11 cellular contexts compared by ENCODE assay signal in genomic region chr2:27966466-27966865, GRCh38.
DNase-seq lines count a peak whose midpoint lies in the region; ATAC-seq and TF ChIP-seq lines count a peak whose summit lies in the region.
"Had no signal": no experiment of that assay in that cellular context is flagged by ENCODE, and none has a peak within 500 bp of the region (broad histone marks: within the 10 kb centered on the region; RNA-seq: fewer than 3 reads in every experiment).

No MANE protein-coding gene starts in this region.

- no peak for ATAC-seq in activated naive CD8-positive, alpha-beta T cell treated with anti-CD3 and anti-CD28 coated beads, Interleukin-2, amount 50 U/mL, for 24 hours
- ATAC-seq in HG02981 (IDR thresholded peaks at IDR 0.05; ENCODE audit: unreplicated experiment), result no peak

- H3F3A ChIP-seq in smooth muscle cell (ENCODE audit: low read depth), result peaks cover 13% of the 10 kb centered on the region

- peak overlapping the region; percentile 19 for H3K27ac ChIP-seq in left ventricle myocardium inferior (replicated peaks)
- peak overlapping the region; percentile 41 for H3K27ac ChIP-seq in smooth muscle cell (ENCODE audit: low read depth)

- H3K27ac Mint-ChIP-seq in activated CD4-positive, alpha-beta T cell treated with anti-CD3 and anti-CD28 coated beads, Interleukin-2, amount 10 ng/mL, durations not matched to agents 7 days and 5 days, result peak overlapping the region; percentile 87
- peak overlapping the region; percentile 25 for H3K27ac Mint-ChIP-seq in activated naive CD8-positive, alpha-beta T cell treated with anti-CD3 and anti-CD28 coated beads, Interleukin-2, amount 50 U/mL, for 24 hours
- peak overlapping the region in 2 of 7 donors; percentile 15 to 43 for H3K27ac Mint-ChIP-seq in CD14-positive monocyte

- H3K9me3 Mint-ChIP-seq in activated CD4-positive, alpha-beta T cell treated with anti-CD3 and anti-CD28 coated beads, Interleukin-2, amount 10 ng/mL, durations not matched to agents 7 days and 5 days, result peaks cover 41% of the 10 kb centered on the region
- H3K9me3 Mint-ChIP-seq in activated naive CD8-positive, alpha-beta T cell treated with anti-CD3 and anti-CD28 coated beads, Interleukin-2, amount 50 U/mL, for 24 hours, result peaks cover 23% of the 10 kb centered on the region
- peaks cover 29 to 37% (median 31%) of the 10 kb centered on the region in 7 donors for H3K9me3 Mint-ChIP-seq in CD14-positive monocyte

- H2AFZ ChIP-seq in smooth muscle cell (ENCODE audit: low read depth), result no peak overlapping the region

- H3K4me2 ChIP-seq in smooth muscle cell, result peak overlapping the region; percentile 44

- DNase-seq in activated CD4-positive, alpha-beta T cell treated with anti-CD3 and anti-CD28 coated beads, Interleukin-2, amount 10 ng/mL, durations not matched to agents 7 days and 5 days, result no peak
- no peak for DNase-seq in activated CD4-positive, alpha-beta T cell treated with anti-CD3 and anti-CD28 coated beads, Interleukin-2, amount 50 U/mL, for 1 hour
- DNase-seq in activated naive CD8-positive, alpha-beta T cell treated with anti-CD3 and anti-CD28 coated beads, Interleukin-2, amount 50 U/mL, for 24 hours, result no peak
- DNase-seq in left ventricle myocardium inferior (no peak), smooth muscle cell (lab: John Stamatoyannopoulos, UW; ENCODE audit: unreplicated experiment) (no peak), NCI-H82 (lab: John Stamatoyannopoulos, UW) (no peak), CD14-positive monocyte (ENCODE audit: low spot score) (no peak)
- DNase-seq: cerebellar nuclear complex, GF-D8, NCI-H774 had no signal

- H3K9me3 ChIP-seq in left ventricle myocardium inferior (replicated peaks), result peaks cover 6% of the 10 kb centered on the region
- H3K9me3 ChIP-seq in smooth muscle cell (replicated peaks; ENCODE audit: low read depth), result no peaks in the 10 kb centered on the region

- H3K4me1 Mint-ChIP-seq in activated CD4-positive, alpha-beta T cell treated with anti-CD3 and anti-CD28 coated beads, Interleukin-2, amount 10 ng/mL, durations not matched to agents 7 days and 5 days, result peaks cover 46% of the 10 kb centered on the region
- H3K4me1 Mint-ChIP-seq in activated naive CD8-positive, alpha-beta T cell treated with anti-CD3 and anti-CD28 coated beads, Interleukin-2, amount 50 U/mL, for 24 hours, result peaks cover 53% of the 10 kb centered on the region
- H3K4me1 Mint-ChIP-seq in CD14-positive monocyte, result peaks cover 35% of the 10 kb centered on the region

- H3K9ac ChIP-seq in smooth muscle cell (ENCODE audit: low read depth), result no peak overlapping the region

- H3K4me3 ChIP-seq in left ventricle myocardium inferior (no peak overlapping the region), smooth muscle cell (no peak overlapping the region)

- H3K4me3 Mint-ChIP-seq in activated CD4-positive, alpha-beta T cell treated with anti-CD3 and anti-CD28 coated beads, Interleukin-2, amount 10 ng/mL, durations not matched to agents 7 days and 5 days, result no peak overlapping the region
- H3K4me3 Mint-ChIP-seq in activated naive CD8-positive, alpha-beta T cell treated with anti-CD3 and anti-CD28 coated beads, Interleukin-2, amount 50 U/mL, for 24 hours, result no peak overlapping the region
- H3K4me3 Mint-ChIP-seq in CD14-positive monocyte, result no peak overlapping the region

- CTCF ChIA-PET in activated CD4-positive, alpha-beta T cell treated with anti-CD3 and anti-CD28 coated beads, Interleukin-2, amount 10 ng/mL, durations not matched to agents 7 days and 5 days (lab: Charles Lee), result interaction anchor here (0.7 to 0.8 kb wide), 2 partner anchors 219 to 440 kb away, joined by 3 read pairs; no protein-coding TSS in a partner anchor

- peaks cover 19% of the 10 kb centered on the region for H3K4me1 ChIP-seq in left ventricle myocardium inferior
- no peaks in the 10 kb centered on the region for H3K4me1 ChIP-seq in smooth muscle cell (ENCODE audit: low read depth)

- no peaks in the 10 kb centered on the region for H4K20me1 ChIP-seq in smooth muscle cell (ENCODE audit: low read depth)

- H3K36me3 ChIP-seq in left ventricle myocardium inferior, result no peaks in the 10 kb centered on the region
- no peaks in the 10 kb centered on the region for H3K36me3 ChIP-seq in smooth muscle cell (ENCODE audit: low read depth)

- intact Hi-C loops in left ventricle myocardium inferior (cut with micrococcal nuclease) (no loop called here), CD14-positive monocyte (cut with micrococcal nuclease) (no loop called here)

- POLR2A ChIA-PET in activated CD4-positive, alpha-beta T cell treated with anti-CD3 and anti-CD28 coated beads, Interleukin-2, amount 10 ng/mL, durations not matched to agents 7 days and 5 days (lab: Charles Lee), result no interaction called here

- TF ChIP-seq CTCF in left ventricle myocardium inferior (IDR thresholded peaks at IDR 0.05; ENCODE audit: borderline replicate concordance) (no peak), smooth muscle cell (IDR thresholded peaks at IDR 0.05; ENCODE audit: borderline replicate concordance, insufficient read depth, poor library complexity, severe bottlenecking) (no peak), CD14-positive monocyte (IDR thresholded peaks at IDR 0.05) (no peak)

- H3K36me3 Mint-ChIP-seq in activated CD4-positive, alpha-beta T cell treated with anti-CD3 and anti-CD28 coated beads, Interleukin-2, amount 10 ng/mL, durations not matched to agents 7 days and 5 days (ENCODE audit: low read depth), result peaks cover 58% of the 10 kb centered on the region
- peaks cover 38% of the 10 kb centered on the region for H3K36me3 Mint-ChIP-seq in activated naive CD8-positive, alpha-beta T cell treated with anti-CD3 and anti-CD28 coated beads, Interleukin-2, amount 50 U/mL, for 24 hours (ENCODE audit: low read depth)
- H3K36me3 Mint-ChIP-seq in CD14-positive monocyte, result peaks cover 36 to 41% of the 10 kb centered on the region in 2 donors

- no peaks in the 10 kb centered on the region for H3K27me3 ChIP-seq in left ventricle myocardium inferior (ENCODE audit: low read depth)
- no peaks in the 10 kb centered on the region for H3K27me3 ChIP-seq in smooth muscle cell (ENCODE audit: low read depth)

- H3K27me3 Mint-ChIP-seq in activated CD4-positive, alpha-beta T cell treated with anti-CD3 and anti-CD28 coated beads, Interleukin-2, amount 10 ng/mL, durations not matched to agents 7 days and 5 days, result no peaks in the 10 kb centered on the region
- no peaks in the 10 kb centered on the region for H3K27me3 Mint-ChIP-seq in activated naive CD8-positive, alpha-beta T cell treated with anti-CD3 and anti-CD28 coated beads, Interleukin-2, amount 50 U/mL, for 24 hours
- peaks cover 0 to 2% (median 0%) of the 10 kb centered on the region in 3 donors for H3K27me3 Mint-ChIP-seq in CD14-positive monocyte (ENCODE audit: low read depth in 3 of 3)

- peaks cover 14% of the 10 kb centered on the region for H3K79me2 ChIP-seq in smooth muscle cell (ENCODE audit: low read depth)

- 50% methylated on average over 3 of the region's 3 CpGs for WGBS in smooth muscle cell (ENCODE audit: low lambda C conversion rate)
